In the genomic region with DNA sequence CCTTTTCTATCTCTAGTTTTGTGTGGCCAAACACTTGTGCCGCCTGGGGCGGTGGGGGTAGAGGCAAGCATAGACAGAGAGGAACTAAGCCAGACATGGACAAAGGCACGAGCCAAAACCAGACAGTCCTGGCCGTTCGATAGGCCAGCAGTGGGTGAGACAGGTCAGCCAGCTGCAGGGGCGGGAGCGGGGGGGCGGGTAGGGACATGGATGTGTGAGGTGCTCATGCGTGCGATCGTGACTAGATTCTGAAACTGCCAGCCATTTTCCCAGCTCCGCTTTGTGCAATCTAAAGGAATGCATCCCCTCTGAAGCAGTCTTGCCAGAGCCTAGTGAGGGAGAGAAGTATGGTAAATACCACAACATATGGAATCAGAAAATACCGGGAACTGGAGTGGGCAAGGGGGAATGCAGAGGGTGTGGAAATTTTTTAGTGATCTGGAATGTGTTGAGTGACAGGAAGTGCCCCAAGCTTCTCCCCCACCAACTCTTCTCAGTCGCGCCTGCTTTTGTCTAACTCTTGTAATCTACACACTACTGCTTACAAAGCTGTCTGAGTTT, we compare ENCODE assay signal across 8 cellular contexts.
DNase-seq lines count a peak whose midpoint lies in the region; ATAC-seq and TF ChIP-seq lines count a peak whose summit lies in the region.

No MANE protein-coding gene starts in this region.

- H3K4me1 ChIP-seq in Panc1 (ENCODE audit: control insufficient read depth, insufficient read depth, low read length) (peaks cover 36% of the 10 kb centered on the region), upper lobe of left lung (peaks cover 6 to 38% (median 13%) of the 10 kb centered on the region in 4 donors)

- intact Hi-C loops in Panc1 (cut with micrococcal nuclease; ENCODE audit: unreplicated experiment): no loop called here

- H3K9me3 ChIP-seq in Panc1 (ENCODE audit: control insufficient read depth, insufficient read depth, low read depth, low read length) (no peaks in the 10 kb centered on the region), upper lobe of left lung (no peaks in the 10 kb centered on the region)

- H3K4me3 ChIP-seq in BJ (ENCODE audit: low read depth, low read length) (peak overlapping the region; percentile 50), Panc1 (ENCODE audit: low read depth in 2 of 2, low read length in 2 of 2) (peak overlapping the region; percentile 73 to 77), upper lobe of left lung (peak overlapping the region; percentile 40 to 55 (median 48))

- TF ChIP-seq POLR2A in upper lobe of left lung (IDR thresholded peaks at IDR 0.05): peak in 2 of 4 donors; percentile 22 to 34

- POLR2A ChIA-PET in BJ (lab: Charles Lee): interaction anchor here (0.6 to 1.8 kb wide), 4 partner anchors 27 to 84 kb away, joined by 3 to 5 read pairs (median 4); no protein-coding TSS in a partner anchor
- POLR2A ChIA-PET in Panc1 (lab: Charles Lee): interaction anchor here (0.6 to 0.7 kb wide), 2 partner anchors 35 to 69 kb away, joined by 4 to 9 read pairs; no protein-coding TSS in a partner anchor

- H3K27ac ChIP-seq in Panc1 (ENCODE audit: low read length): peak overlapping the region; percentile 98
- peak overlapping the region; percentile 74 to 86 (median 82) for H3K27ac ChIP-seq in upper lobe of left lung

- H3K36me3 Mint-ChIP-seq in activated naive CD8-positive, alpha-beta T cell treated with anti-CD3 and anti-CD28 coated beads for 36 hours: peaks cover under 1% of the 10 kb centered on the region

- H3K4me1 Mint-ChIP-seq in activated naive CD8-positive, alpha-beta T cell treated with anti-CD3 and anti-CD28 coated beads for 36 hours: peaks cover 28% of the 10 kb centered on the region

- H3K27me3 ChIP-seq in BJ (ENCODE audit: control insufficient read depth, insufficient read depth, low read length) (no peaks in the 10 kb centered on the region), Panc1 (ENCODE audit: control insufficient read depth, insufficient read depth, low read length) (no peaks in the 10 kb centered on the region), upper lobe of left lung (no peaks in the 10 kb centered on the region)

- WGBS in upper lobe of left lung, 2 donors: 1% methylated on average over 15 of the region's 15 CpGs

- BruUV-seq in Panc1 (replicated peaks; lab: Mats Ljungman, UMichigan): no TSS peak

- ATAC-seq in GM19324 (IDR thresholded peaks at IDR 0.05; ENCODE audit: low FRiP score, unreplicated experiment) (peak; percentile 74), Panc1 (peak; percentile 83), upper lobe of left lung (ENCODE audit: low FRiP score in 2 of 2) (peak; percentile 92 to 93)

- no peaks in the 10 kb centered on the region for H3K9me3 Mint-ChIP-seq in activated naive CD8-positive, alpha-beta T cell treated with anti-CD3 and anti-CD28 coated beads for 36 hours

- H3K27me3 Mint-ChIP-seq in activated naive CD8-positive, alpha-beta T cell treated with anti-CD3 and anti-CD28 coated beads for 36 hours: no peaks in the 10 kb centered on the region

- DNase-seq in BJ (ENCODE audit: low read depth) (peak; percentile 93), HuH-7.5 (ENCODE audit: low spot score) (peak; percentile 44), Panc1 (ENCODE audit: low read depth, low spot score) (no peak), glomerular visceral epithelial cell (ENCODE audit: extremely low spot score) (peak; percentile 99), non-pigmented ciliary epithelial cell (ENCODE audit: low read depth) (peak; percentile 82), upper lobe of left lung (peak; percentile 82 to 87)
- DNase-seq in activated naive CD8-positive, alpha-beta T cell treated with anti-CD3 and anti-CD28 coated beads for 36 hours: peak; percentile 35

- CTCF ChIA-PET in BJ (lab: Yijun Ruan, JAX) (interaction anchor here (0.6 to 5.6 kb wide), 4 partner anchors 42 to 125 kb away, joined by 4 to 42 read pairs (median 17); no protein-coding TSS in a partner anchor), Panc1 (lab: Charles Lee) (interaction anchor here (0.7 to 1.2 kb wide), 2 partner anchors 42 to 44 kb away, joined by 3 to 4 read pairs; no protein-coding TSS in a partner anchor)

- TF ChIP-seq CTCF in BJ (IDR thresholded peaks at IDR 0.05; ENCODE audit: insufficient read depth, low read depth, low read length) (no peak), Panc1 (IDR thresholded peaks at IDR 0.05) (no peak), upper lobe of left lung (IDR thresholded peaks at IDR 0.05) (no peak)

- H3K36me3 ChIP-seq in BJ (ENCODE audit: control insufficient read depth, insufficient read depth, low read length): no peaks in the 10 kb centered on the region
- H3K36me3 ChIP-seq in Panc1 (ENCODE audit: control insufficient read depth, insufficient read depth, low read length): no peaks in the 10 kb centered on the region
- H3K36me3 ChIP-seq in upper lobe of left lung: no peaks in the 10 kb centered on the region

- peak overlapping the region; percentile 93 for H3K4me3 Mint-ChIP-seq in activated naive CD8-positive, alpha-beta T cell treated with anti-CD3 and anti-CD28 coated beads for 36 hours

- in situ Hi-C loops in Panc1 (cut with HindIII; ENCODE audit: low pct_unique_long_range_greater_than_20kb, low sequenced_read_pairs): no loop called here

- peak overlapping the region; percentile 95 for H3K27ac Mint-ChIP-seq in activated naive CD8-positive, alpha-beta T cell treated with anti-CD3 and anti-CD28 coated beads for 36 hours

- TF ChIP-seq EP300 in upper lobe of left lung (IDR thresholded peaks at IDR 0.05): peak in 1 of 4 donors; percentile 1
